In the genomic region with DNA sequence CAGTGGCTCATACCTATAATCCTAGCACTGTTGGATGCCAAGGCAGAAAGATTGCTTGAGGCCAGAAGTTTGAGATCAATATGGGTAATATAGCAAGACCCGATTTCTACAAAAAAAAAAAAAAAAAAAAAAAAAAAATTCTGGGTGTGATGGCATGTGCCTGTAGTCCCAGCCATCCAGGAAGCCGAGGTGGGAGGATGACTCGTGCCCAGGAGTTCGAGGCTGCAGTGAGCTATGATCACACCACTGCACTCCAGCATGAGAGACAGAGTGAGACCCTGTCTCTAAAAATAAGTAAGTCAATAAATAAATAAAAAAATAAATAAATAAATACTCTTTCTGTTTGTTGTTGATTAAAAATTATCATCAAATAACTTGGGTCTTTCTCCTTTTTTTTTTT, we compare ENCODE assay signal across 23 cellular contexts.
"Had no signal": no experiment of that assay in that cellular context is flagged by ENCODE, and none has a peak within 500 bp of the region (broad histone marks: within the 10 kb centered on the region; RNA-seq: fewer than 3 reads in every experiment).

No MANE protein-coding gene starts in this region.

- H3K4me3 ChIP-seq: adrenal gland, breast epithelium, coronary artery, gastrocnemius medialis, heart left ventricle, left ventricle myocardium inferior, sigmoid colon, suprapubic skin, transverse colon, vagina had no signal

- H3K4me1 ChIP-seq: adrenal gland, breast epithelium, gastrocnemius medialis, heart left ventricle, left ventricle myocardium inferior, sigmoid colon, suprapubic skin, transverse colon, vagina had no signal

- FAIRE-seq: astrocyte had no signal

- H3K27me3 ChIP-seq: adrenal gland, breast epithelium, gastrocnemius medialis, heart left ventricle, sigmoid colon, suprapubic skin, transverse colon, vagina had no signal

- ATAC-seq: gastrocnemius medialis; heart left ventricle; stimulated activated naive CD8-positive, alpha-beta T cell treated with anti-CD3 and anti-CD28 coated beads, Interleukin-15, amount 100 ng/mL, for 72 hours; WTC11 had no signal

- H3K9me3 ChIP-seq: adrenal gland, breast epithelium, gastrocnemius medialis, heart left ventricle, left ventricle myocardium inferior, sigmoid colon, suprapubic skin, transverse colon, vagina had no signal

- DNase-seq: activated CD4-positive, alpha-beta T cell treated with anti-CD3 and anti-CD28 coated beads, Interleukin-2, amount 10 ng/mL, durations not matched to agents 24 days and 14 days; activated CD8-positive, alpha-beta memory T cell treated with anti-CD3 and anti-CD28 coated beads for 24 hours; activated CD8-positive, alpha-beta memory T cell treated with anti-CD3 and anti-CD28 coated beads, Interleukin-2, amount 50 U/mL, for 48 hours; activated effector memory CD4-positive, alpha-beta T cell treated with anti-CD3 and anti-CD28 coated beads, Interleukin-2, amount 50 U/mL, for 16 hours; activated naive CD4-positive, alpha-beta T cell treated with anti-CD3 and anti-CD28 coated beads, Interleukin-2, amount 50 U/mL, for 16 hours; adrenal gland; erythroblast; gastrocnemius medialis; heart left ventricle; left ventricle myocardium inferior; mammary epithelial cell; midbrain; posterior cingulate gyrus; sigmoid colon; stimulated activated CD4-positive, alpha-beta T cell treated with anti-CD3 and anti-CD28 coated beads, Interleukin-2, amount 100 ng/mL, for 24 hours; stimulated activated naive CD8-positive, alpha-beta T cell treated with anti-CD3 and anti-CD28 coated beads, Interleukin-15, amount 100 ng/mL, for 72 hours; transverse colon had no signal

- H3K27ac ChIP-seq: adrenal gland, breast epithelium, coronary artery, gastrocnemius medialis, heart left ventricle, left ventricle myocardium inferior, sigmoid colon, suprapubic skin, transverse colon, vagina had no signal

- H3K36me3 ChIP-seq: adrenal gland, breast epithelium, gastrocnemius medialis, heart left ventricle, left ventricle myocardium inferior, sigmoid colon, suprapubic skin, transverse colon, vagina had no signal
